ENCODE assay signal across 8 cellular contexts in genomic region chr19:16628984-16629691, GRCh38. TPM values are rescaled to one million over a fixed set of nuclear protein-coding genes. Genes with fewer than 3 reads are reported as not detected.
A peak's percentile ranks its signal among the peaks of the same experiment; 100 is the strongest.
DNase-seq lines count a peak whose midpoint lies in the region; ATAC-seq and TF ChIP-seq lines count a peak whose summit lies in the region.

No MANE protein-coding gene starts in this region.

- no peaks in the 10 kb centered on the region for H3K9me3 ChIP-seq in DND-41 (ENCODE audit: insufficient read depth, low read length, severe bottlenecking)

- no peaks in the 10 kb centered on the region for H3K9me3 Mint-ChIP-seq in T-helper 1 cell treated with Interleukin-12 subunit alpha and Interleukin-12 subunit beta and Interleukin-4 antibody, amounts not matched to agents 30 μg/mL and 1 μg/mL, for 36 hours
- H3K9me3 Mint-ChIP-seq in naive B cell, result peaks cover 0 to 1% (median 0%) of the 10 kb centered on the region in 7 donors

- peaks cover 42% of the 10 kb centered on the region for H3K4me1 Mint-ChIP-seq in T-helper 1 cell treated with Interleukin-12 subunit alpha and Interleukin-12 subunit beta and Interleukin-4 antibody, amounts not matched to agents 30 μg/mL and 1 μg/mL, for 36 hours (ENCODE audit: low read depth)
- H3K4me1 Mint-ChIP-seq in naive B cell, result peaks cover 29 to 55% (median 39%) of the 10 kb centered on the region in 3 donors

- ATAC-seq in DND-41 (ENCODE audit: insufficient read depth, low read depth) (peak; percentile 50), HG03280 (IDR thresholded peaks at IDR 0.05; ENCODE audit: unreplicated experiment) (peak; percentile 7), naive B cell (ENCODE audit: low read depth in 2 of 2) (peak in 1 of 2 donors; percentile 3), GM21526 (IDR thresholded peaks at IDR 0.05; ENCODE audit: low FRiP score, unreplicated experiment) (no peak)

- peaks cover 26% of the 10 kb centered on the region for H3K36me3 Mint-ChIP-seq in T-helper 1 cell treated with Interleukin-12 subunit alpha and Interleukin-12 subunit beta and Interleukin-4 antibody, amounts not matched to agents 30 μg/mL and 1 μg/mL, for 36 hours (ENCODE audit: low read depth)
- no peaks in the 10 kb centered on the region for H3K36me3 Mint-ChIP-seq in naive B cell

- peaks cover 69% of the 10 kb centered on the region for H3K79me2 ChIP-seq in DND-41 (ENCODE audit: insufficient read depth, low read length)

- peaks cover 47% of the 10 kb centered on the region for H3K4me1 ChIP-seq in DND-41 (ENCODE audit: insufficient read depth, low read length)

- no peak for TF ChIP-seq CTCF in DND-41 (IDR thresholded peaks at IDR 0.05; ENCODE audit: borderline replicate concordance, extremely low read depth, low read length, poor library complexity, severe bottlenecking)
- TF ChIP-seq CTCF in epithelial cell of esophagus (IDR thresholded peaks at IDR 0.05; ENCODE audit: insufficient read depth, low read depth, low read length, missing control alignments), result no peak

- H3K4me3 ChIP-seq in DND-41 (ENCODE audit: low read depth in 1 of 2, low read length in 2 of 2), result peak overlapping the region; percentile 79 to 89; a peak in 3 of 4 replicates
- H3K4me3 ChIP-seq in epithelial cell of esophagus (ENCODE audit: low read length), result peak overlapping the region; percentile 77

- H3K27me3 Mint-ChIP-seq in T-helper 1 cell treated with Interleukin-12 subunit alpha and Interleukin-12 subunit beta and Interleukin-4 antibody, amounts not matched to agents 30 μg/mL and 1 μg/mL, for 36 hours (ENCODE audit: low read depth), result no peaks in the 10 kb centered on the region
- no peaks in the 10 kb centered on the region for H3K27me3 Mint-ChIP-seq in naive B cell

- H3K9ac ChIP-seq in DND-41 (ENCODE audit: low read depth, low read length), result peak overlapping the region; percentile 99

- peak; percentile 70 for DNase-seq in DND-41
- DNase-seq in epithelial cell of esophagus (ENCODE audit: low read depth), result peak; percentile 11
- DNase-seq in naive B cell, result no peak
- no peak for DNase-seq in hepatic stellate cell (ENCODE audit: low spot score)
- no peak for DNase-seq in NCI-H1048 (lab: John Stamatoyannopoulos, UW)

- H3K36me3 ChIP-seq in DND-41 (ENCODE audit: insufficient read depth, low read length), result peaks cover 57% of the 10 kb centered on the region

- H4K20me1 ChIP-seq in DND-41 (ENCODE audit: insufficient read depth, low read length), result peaks cover 36% of the 10 kb centered on the region

- peak overlapping the region; percentile 97 for H3K4me3 Mint-ChIP-seq in T-helper 1 cell treated with Interleukin-12 subunit alpha and Interleukin-12 subunit beta and Interleukin-4 antibody, amounts not matched to agents 30 μg/mL and 1 μg/mL, for 36 hours
- peak overlapping the region; percentile 93 to 100 (median 97) for H3K4me3 Mint-ChIP-seq in naive B cell

- peak overlapping the region; percentile 99 for H3K27ac Mint-ChIP-seq in T-helper 1 cell treated with Interleukin-12 subunit alpha and Interleukin-12 subunit beta and Interleukin-4 antibody, amounts not matched to agents 30 μg/mL and 1 μg/mL, for 36 hours
- H3K27ac Mint-ChIP-seq in naive B cell, result peak overlapping the region; percentile 91 to 99 (median 97)

- peak overlapping the region; percentile 95 for H2AFZ ChIP-seq in DND-41 (ENCODE audit: low read depth, low read length)

- no peaks in the 10 kb centered on the region for H3K27me3 ChIP-seq in DND-41 (ENCODE audit: insufficient read depth, low read length, poor library complexity)

- peak overlapping the region; percentile 78 for H3K4me2 ChIP-seq in DND-41 (ENCODE audit: insufficient read depth, low read length)

- peak overlapping the region; percentile 99 for H3K27ac ChIP-seq in DND-41 (ENCODE audit: low read length)

RNA-seq across cellular contexts. Expression of gene MED26, which starts 1.1 kb away (rescaled TPM):
- polyA plus RNA-seq in naive B cell (ENCODE audit: low read depth in 6 of 6), result 10 to 100 TPM in 1 of 6 donors, 1 to 10 TPM in 5; 2.0 to 10.9 (median 5.4) TPM

RNA-seq across cellular contexts. Expression of gene SMIM7, which starts 30.8 kb away (rescaled TPM):
- 10 to 100 TPM; 41.0 to 84.2 (median 69.1) TPM for polyA plus RNA-seq in naive B cell (ENCODE audit: low read depth in 6 of 6)

RNA-seq across cellular contexts. Expression of gene TMEM38A, which starts 31.8 kb away (rescaled TPM):
- 10 to 100 TPM; 13.7 to 18.6 (median 16.6) TPM for polyA plus RNA-seq in naive B cell (ENCODE audit: low read depth in 6 of 6)

RNA-seq across cellular contexts. Expression of gene SLC35E1, which starts 56.9 kb away (rescaled TPM):
- 10 to 100 TPM; 15.4 to 26.2 (median 19.4) TPM for polyA plus RNA-seq in naive B cell (ENCODE audit: low read depth in 6 of 6)

Comparison
In these comparisons a context has a peak if more than half of its experiments do, and no peak if none do; other contexts are left out.
1. DNase-seq: peak in DND-41 (single experiment) and epithelial cell of esophagus (single experiment); none in naive B cell (single experiment), hepatic stellate cell (single experiment) and NCI-H1048 (single experiment).